20 cellular contexts compared by ENCODE assay signal in the genomic region with DNA sequence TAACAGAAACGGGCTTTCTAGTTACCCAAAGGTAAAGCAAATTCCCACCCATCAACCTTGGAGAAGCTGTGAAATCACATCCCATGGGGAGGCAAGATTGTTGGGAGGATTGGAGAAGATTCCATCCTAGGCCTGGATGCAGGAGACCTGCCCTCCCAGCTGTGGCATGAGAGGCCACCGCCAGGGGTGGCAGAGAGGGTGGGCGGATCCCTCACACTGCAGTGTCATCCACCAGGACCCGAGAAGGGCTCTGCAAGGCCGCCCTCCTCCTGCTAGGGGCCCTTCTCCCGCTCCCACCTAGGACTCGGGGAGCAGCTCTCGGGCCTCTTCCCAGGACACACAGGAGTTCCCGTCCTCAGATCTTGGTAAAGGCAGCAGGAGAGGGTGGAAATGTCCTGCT. TPM values are rescaled to one million over a fixed set of nuclear protein-coding genes. Genes with fewer than 3 reads are reported as not detected.
DNase-seq lines count a peak whose midpoint lies in the region; TF ChIP-seq lines count a peak whose summit lies in the region.
"Had no signal": no experiment of that assay in that cellular context is flagged by ENCODE, and none has a peak within 500 bp of the region (broad histone marks: within the 10 kb centered on the region; RNA-seq: fewer than 3 reads in every experiment).

No MANE protein-coding gene starts in this region.

- H3F3A ChIP-seq in OCI-LY1 (ENCODE audit: insufficient read depth, low read length) = no peaks in the 10 kb centered on the region

- H3K36me3 Mint-ChIP-seq in endodermal cell (ENCODE audit: low read depth) = no peaks in the 10 kb centered on the region
- H3K36me3 Mint-ChIP-seq: T-cell had no signal

- H3K27me3 ChIP-seq in H7 (ENCODE audit: control insufficient read depth, insufficient read depth, low read length) = no peaks in the 10 kb centered on the region
- H3K27me3 ChIP-seq in OCI-LY1 (ENCODE audit: insufficient read depth, low read length) = no peaks in the 10 kb centered on the region
- H3K27me3 ChIP-seq in endodermal cell (ENCODE audit: control insufficient read depth, insufficient read depth, low read length, poor library complexity, severe bottlenecking) = no peaks in the 10 kb centered on the region
- H3K27me3 ChIP-seq in mesendoderm (ENCODE audit: insufficient read depth, low read length, poor library complexity) = no peaks in the 10 kb centered on the region
- no peaks in the 10 kb centered on the region for H3K27me3 ChIP-seq in Peyer's patch
- no peaks in the 10 kb centered on the region for H3K27me3 ChIP-seq in neuronal stem cell (ENCODE audit: control insufficient read depth in 3 of 3, insufficient read depth in 3 of 3, low read depth in 1 of 3, low read length in 3 of 3)

- H3K79me1 ChIP-seq in mesendoderm (ENCODE audit: low read length) (no peaks in the 10 kb centered on the region), neuronal stem cell (ENCODE audit: low read depth, low read length) (no peaks in the 10 kb centered on the region)

- H2AFZ ChIP-seq in OCI-LY1 (ENCODE audit: low read length) = no peak overlapping the region
- H2AFZ ChIP-seq in neuronal stem cell (ENCODE audit: low read length) = no peak overlapping the region
- H2AFZ ChIP-seq: PC-9 had no signal

- H4K5ac ChIP-seq in mesendoderm (ENCODE audit: low read length) = no peak overlapping the region

- no peak overlapping the region for H3K9ac ChIP-seq in OCI-LY1 (ENCODE audit: low read length)
- no peak overlapping the region for H3K9ac ChIP-seq in endodermal cell (ENCODE audit: extremely low read depth, low read length, poor library complexity, severe bottlenecking)
- H3K9ac ChIP-seq in mesendoderm (ENCODE audit: low read length) = no peak overlapping the region
- no peak overlapping the region for H3K9ac ChIP-seq in neuronal stem cell (ENCODE audit: low read depth, low read length, poor library complexity)

- H3K18ac ChIP-seq in mesendoderm (ENCODE audit: low read length) (no peak overlapping the region), neuronal stem cell (ENCODE audit: low read length) (no peak overlapping the region)

- no peak overlapping the region for H2AK5ac ChIP-seq in mesendoderm (ENCODE audit: low read length)
- H2AK5ac ChIP-seq in neuronal stem cell (ENCODE audit: low read depth, low read length) = no peak overlapping the region

- H3K4ac ChIP-seq in mesendoderm (ENCODE audit: low read depth, low read length) (no peak overlapping the region), neuronal stem cell (ENCODE audit: low read length) (no peak overlapping the region)

- H3K4me3 Mint-ChIP-seq in endodermal cell = no peak overlapping the region
- H3K4me3 Mint-ChIP-seq: T-cell had no signal

- H3K4me2 ChIP-seq in OCI-LY1 (ENCODE audit: low read length) (no peak overlapping the region), mesendoderm (ENCODE audit: low read length) (no peak overlapping the region), neuronal stem cell (ENCODE audit: insufficient read depth, low read length, poor library complexity, severe bottlenecking) (no peak overlapping the region)
- H3K4me2 ChIP-seq: PC-9 had no signal

- H4K8ac ChIP-seq in mesendoderm (ENCODE audit: low read depth, low read length) (no peak overlapping the region), neuronal stem cell (ENCODE audit: low read depth, low read length) (no peak overlapping the region)

- H4K20me1 ChIP-seq in OCI-LY1 (ENCODE audit: insufficient read depth, low read length) = no peaks in the 10 kb centered on the region

- TF ChIP-seq CTCF in OCI-LY1 (IDR thresholded peaks at IDR 0.05; ENCODE audit: low read length) (peak; percentile 11; the same call in 1 of the 2 replicates), endodermal cell (conservative IDR thresholded peaks at IDR 0.05) (peak; percentile 66), Peyer's patch (IDR thresholded peaks at IDR 0.05) (no peak)

- H2BK120ac ChIP-seq in mesendoderm (ENCODE audit: low read depth, low read length) (no peak overlapping the region), neuronal stem cell (ENCODE audit: low read depth, low read length) (no peak overlapping the region)

- H3K4me1 ChIP-seq in OCI-LY1 (ENCODE audit: insufficient read depth, low read length, severe bottlenecking) (peaks cover 6% of the 10 kb centered on the region), endodermal cell (ENCODE audit: control insufficient read depth, insufficient read depth, low read length) (no peaks in the 10 kb centered on the region), mesendoderm (ENCODE audit: control insufficient read depth, low read depth, low read length) (no peaks in the 10 kb centered on the region), Peyer's patch (peaks cover 0 to 4% (median 2%) of the 10 kb centered on the region in 4 donors), neuronal stem cell (ENCODE audit: control insufficient read depth in 2 of 2, insufficient read depth in 1 of 2, low read depth in 1 of 2, low read length in 2 of 2) (no peaks in the 10 kb centered on the region)
- H3K4me1 ChIP-seq: Caco-2 had no signal

- 74 to 84% methylated on average over 4 to 9 of the region's 9 CpGs for WGBS in endodermal cell (ENCODE audit: insufficient coverage in 1 of 2, insufficient read length in 1 of 2), 2 experiments
- WGBS in mesendoderm (ENCODE audit: extremely low coverage, insufficient coverage, low lambda C conversion rate) = no CpG with 5 or more reads among the region's 9 CpGs
- WGBS in neuronal stem cell (ENCODE audit: extremely low coverage in 2 of 2, insufficient read length in 2 of 2, insufficient replicate concordance in 1 of 2), 2 donors = no CpG with 5 or more reads among the region's 9 CpGs

- H3K9me3 ChIP-seq in OCI-LY1 (ENCODE audit: low read length) (no peaks in the 10 kb centered on the region), endodermal cell (ENCODE audit: control insufficient read depth, low read length) (no peaks in the 10 kb centered on the region), Peyer's patch (no peaks in the 10 kb centered on the region), neuronal stem cell (replicated peaks in 1 of 2; ENCODE audit: control insufficient read depth in 2 of 2, insufficient read depth in 1 of 2, low read depth in 1 of 2, low read length in 2 of 2) (no peaks in the 10 kb centered on the region)
- H3K9me3 ChIP-seq: Caco-2 had no signal

- no peak overlapping the region for H2BK5ac ChIP-seq in mesendoderm (ENCODE audit: low read length)
- H2BK5ac ChIP-seq in neuronal stem cell (ENCODE audit: low read length) = no peak overlapping the region

- H3K14ac ChIP-seq in neuronal stem cell (ENCODE audit: low read length) = no peak overlapping the region

- H3K23ac ChIP-seq in mesendoderm (ENCODE audit: low read length) (no peak overlapping the region), neuronal stem cell (ENCODE audit: low read depth, low read length, poor library complexity) (no peak overlapping the region)

- H3K9me2 ChIP-seq in OCI-LY1 (ENCODE audit: low read depth, low read length) = no peaks in the 10 kb centered on the region

- peaks cover 5% of the 10 kb centered on the region for H3K9me3 Mint-ChIP-seq in endodermal cell
- H3K9me3 Mint-ChIP-seq: T-cell had no signal

- no peak for TF ChIP-seq POLR2A in Peyer's patch (IDR thresholded peaks at IDR 0.05)

- no peaks in the 10 kb centered on the region for H3K36me3 ChIP-seq in H7 (replicated peaks; ENCODE audit: control insufficient read depth, insufficient read depth, low read length)
- H3K36me3 ChIP-seq in OCI-LY1 (ENCODE audit: insufficient read depth, low read length) = no peaks in the 10 kb centered on the region
- H3K36me3 ChIP-seq in endodermal cell (ENCODE audit: control insufficient read depth, insufficient read depth, low read length) = no peaks in the 10 kb centered on the region
- no peaks in the 10 kb centered on the region for H3K36me3 ChIP-seq in mesendoderm (ENCODE audit: control insufficient read depth, insufficient read depth, low read length)
- no peaks in the 10 kb centered on the region for H3K36me3 ChIP-seq in Peyer's patch
- no peaks in the 10 kb centered on the region for H3K36me3 ChIP-seq in neuronal stem cell (replicated peaks in 1 of 2; ENCODE audit: control insufficient read depth in 2 of 2, insufficient read depth in 2 of 2, low read length in 2 of 2)

- H3K4me3 ChIP-seq in H7 (ENCODE audit: insufficient read depth, low read depth, low read length) (no peak overlapping the region), OCI-LY1 (ENCODE audit: low read depth, low read length, poor library complexity, severe bottlenecking) (no peak overlapping the region), endodermal cell (ENCODE audit: low read length) (no peak overlapping the region), mesendoderm (ENCODE audit: low read length) (no peak overlapping the region), Peyer's patch (no peak overlapping the region), neuronal stem cell (ENCODE audit: low read length in 2 of 2) (no peak overlapping the region)
- H3K4me3 ChIP-seq: GM12878, PC-9 had no signal

- H2BK12ac ChIP-seq in neuronal stem cell (ENCODE audit: low read length) = no peak overlapping the region

- H3K27me3 Mint-ChIP-seq in endodermal cell (ENCODE audit: insufficient read depth) = peaks cover 2% of the 10 kb centered on the region
- H3K27me3 Mint-ChIP-seq: CD4-positive, alpha-beta memory T cell; T-cell had no signal

- no peak overlapping the region for H3K27ac ChIP-seq in OCI-LY1 (ENCODE audit: low read depth, low read length, poor library complexity, severe bottlenecking)
- no peak overlapping the region for H3K27ac ChIP-seq in endodermal cell (ENCODE audit: low read depth, low read length)
- no peak overlapping the region for H3K27ac ChIP-seq in mesendoderm (ENCODE audit: low read depth, low read length)
- H3K27ac ChIP-seq in Peyer's patch = no peak overlapping the region
- no peak overlapping the region for H3K27ac ChIP-seq in neuronal stem cell (replicated peaks; ENCODE audit: low read length)
- H3K27ac ChIP-seq: PC-9, RWPE1 had no signal

- H3K4me1 Mint-ChIP-seq in endodermal cell = peaks cover 5% of the 10 kb centered on the region

- H2BK15ac ChIP-seq in mesendoderm (replicated peaks; ENCODE audit: low read depth) = no peak overlapping the region
- no peak overlapping the region for H2BK15ac ChIP-seq in neuronal stem cell (ENCODE audit: low read length)

- H3K79me2 ChIP-seq in OCI-LY1 (ENCODE audit: insufficient read depth, low read length) (no peaks in the 10 kb centered on the region), mesendoderm (ENCODE audit: control insufficient read depth, insufficient read depth, low read length) (no peaks in the 10 kb centered on the region)

- no peak overlapping the region for H4K91ac ChIP-seq in neuronal stem cell (ENCODE audit: low read depth, low read length, poor library complexity)

- no peak overlapping the region for H3K27ac Mint-ChIP-seq in endodermal cell
- H3K27ac Mint-ChIP-seq: T-cell had no signal

- H3K56ac ChIP-seq in mesendoderm (ENCODE audit: low read length) = no peak overlapping the region

- peak; percentile 71 for DNase-seq in H7
- DNase-seq in endodermal cell = peak; percentile 87
- peak; percentile 67 for DNase-seq in mesendoderm
- no peak for DNase-seq in Peyer's patch
- no peak for DNase-seq in neuronal stem cell (ENCODE audit: low spot score)
- DNase-seq in NK-92 (lab: John Stamatoyannopoulos, UW; ENCODE audit: unreplicated experiment) = no peak
- DNase-seq: C1 segment of cervical spinal cord, Caco-2, GDM1, KBM-7, NCI-H2029 treated with DMSO at 0.1 percent for 48 hours, NCI-H446 treated with DMSO at 0.1 percent for 48 hours, NCI-H526, PC-9, SHP77, T-cell had no signal

RNA-seq across cellular contexts. Expression of gene ATG16L1, which starts 15.5 kb away (rescaled TPM):
- total RNA-seq in H7 (2014; rRNA removed; shearing (Covaris generic)) = 52.1 and 64.8 TPM in 2 replicates
- total RNA-seq in endodermal cell (10 to 100 TPM; 29.6 to 31.6 TPM), Peyer's patch (100 to 1,000 TPM in 1 of 4 donors, 10 to 100 TPM in 3; 46.4 to 125 (median 58.4) TPM)
- polyA plus RNA-seq in endodermal cell (2013, experiment 1 of 2) = 14.3 TPM
- 13.9 TPM for polyA plus RNA-seq in endodermal cell (2013, experiment 2 of 2)
- 15.4 TPM for polyA plus RNA-seq in mesendoderm (2013, experiment 1 of 2)
- polyA plus RNA-seq in mesendoderm (2013, experiment 2 of 2) = 16.0 TPM
- 11.9 TPM for polyA plus RNA-seq in neuronal stem cell (2013, experiment 1 of 2)
- 11.6 TPM for polyA plus RNA-seq in neuronal stem cell (2013, experiment 2 of 2)

Comparison
In these comparisons a context has a peak if more than half of its experiments do, and no peak if none do; other contexts are left out.
1. DNase-seq: peak in H7 (single experiment), endodermal cell (single experiment) and mesendoderm (single experiment); none in Peyer's patch (0 of 3), neuronal stem cell (single experiment) and NK-92 (single experiment).
2. CTCF ChIP-seq: peak in OCI-LY1 (single experiment) and endodermal cell (single experiment); none in Peyer's patch (0 of 6).